1 cellular context compared by ENCODE assay signal in genomic region chr1:234760303-234760723, GRCh38.
A peak's percentile ranks its signal among the peaks of the same experiment; 100 is the strongest.
TF ChIP-seq lines count a peak whose summit lies in the region.

No MANE protein-coding gene starts in this region.

TF ChIP-seq in WTC11, 78 proteins besides CTCF, POLR2A, EP300 and RAD21 (continued from another document):
- TF ChIP-seq ZBTB43 (CRISPR knock-in tag; IDR thresholded peaks at IDR 0.05) (no peak), HMGXB4 (CRISPR knock-in tag; IDR thresholded peaks at IDR 0.05) (no peak), ZBTB21 (CRISPR knock-in tag; IDR thresholded peaks at IDR 0.05; ENCODE audit: borderline replicate concordance) (no peak), NR2C2 (CRISPR knock-in tag; IDR thresholded peaks at IDR 0.05) (no peak), SMAD3 (CRISPR knock-in tag; IDR thresholded peaks at IDR 0.05; ENCODE audit: borderline replicate concordance) (no peak), FOXJ3 (CRISPR knock-in tag; IDR thresholded peaks at IDR 0.05; ENCODE audit: borderline replicate concordance) (0 out of 2 replicates have a peak, but pooled peaks have one; percentile 53), RORB (CRISPR knock-in tag; IDR thresholded peaks at IDR 0.05) (no peak), TEAD4 (CRISPR knock-in tag; IDR thresholded peaks at IDR 0.05) (no peak), ZNF317 (CRISPR knock-in tag; IDR thresholded peaks at IDR 0.05; ENCODE audit: borderline replicate concordance, low read depth) (no peak), ELF4 (CRISPR knock-in tag; IDR thresholded peaks at IDR 0.05; ENCODE audit: low read depth) (no peak), IRF1 (CRISPR knock-in tag; IDR thresholded peaks at IDR 0.05) (no peak)
- TF ChIP-seq, protein P1, sequence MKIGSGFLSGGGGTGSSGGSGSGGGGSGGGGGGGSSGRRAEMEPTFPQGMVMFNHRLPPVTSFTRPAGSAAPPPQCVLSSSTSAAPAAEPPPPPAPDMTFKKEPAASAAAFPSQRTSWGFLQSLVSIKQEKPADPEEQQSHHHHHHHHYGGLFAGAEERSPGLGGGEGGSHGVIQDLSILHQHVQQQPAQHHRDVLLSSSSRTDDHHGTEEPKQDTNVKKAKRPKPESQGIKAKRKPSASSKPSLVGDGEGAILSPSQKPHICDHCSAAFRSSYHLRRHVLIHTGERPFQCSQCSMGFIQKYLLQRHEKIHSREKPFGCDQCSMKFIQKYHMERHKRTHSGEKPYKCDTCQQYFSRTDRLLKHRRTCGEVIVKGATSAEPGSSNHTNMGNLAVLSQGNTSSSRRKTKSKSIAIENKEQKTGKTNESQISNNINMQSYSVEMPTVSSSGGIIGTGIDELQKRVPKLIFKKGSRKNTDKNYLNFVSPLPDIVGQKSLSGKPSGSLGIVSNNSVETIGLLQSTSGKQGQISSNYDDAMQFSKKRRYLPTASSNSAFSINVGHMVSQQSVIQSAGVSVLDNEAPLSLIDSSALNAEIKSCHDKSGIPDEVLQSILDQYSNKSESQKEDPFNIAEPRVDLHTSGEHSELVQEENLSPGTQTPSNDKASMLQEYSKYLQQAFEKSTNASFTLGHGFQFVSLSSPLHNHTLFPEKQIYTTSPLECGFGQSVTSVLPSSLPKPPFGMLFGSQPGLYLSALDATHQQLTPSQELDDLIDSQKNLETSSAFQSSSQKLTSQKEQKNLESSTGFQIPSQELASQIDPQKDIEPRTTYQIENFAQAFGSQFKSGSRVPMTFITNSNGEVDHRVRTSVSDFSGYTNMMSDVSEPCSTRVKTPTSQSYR (CRISPR knock-in tag; IDR thresholded peaks at IDR 0.05), result peak; percentile 97
- TF ChIP-seq, protein P2, sequence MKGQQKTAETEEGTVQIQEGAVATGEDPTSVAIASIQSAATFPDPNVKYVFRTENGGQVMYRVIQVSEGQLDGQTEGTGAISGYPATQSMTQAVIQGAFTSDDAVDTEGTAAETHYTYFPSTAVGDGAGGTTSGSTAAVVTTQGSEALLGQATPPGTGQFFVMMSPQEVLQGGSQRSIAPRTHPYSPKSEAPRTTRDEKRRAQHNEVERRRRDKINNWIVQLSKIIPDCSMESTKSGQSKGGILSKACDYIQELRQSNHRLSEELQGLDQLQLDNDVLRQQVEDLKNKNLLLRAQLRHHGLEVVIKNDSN (CRISPR knock-in tag; IDR thresholded peaks at IDR 0.05), result no peak
- TF ChIP-seq, protein P3, sequence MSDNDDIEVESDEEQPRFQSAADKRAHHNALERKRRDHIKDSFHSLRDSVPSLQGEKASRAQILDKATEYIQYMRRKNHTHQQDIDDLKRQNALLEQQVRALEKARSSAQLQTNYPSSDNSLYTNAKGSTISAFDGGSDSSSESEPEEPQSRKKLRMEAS (CRISPR knock-in tag; IDR thresholded peaks at IDR 0.05), result peak; percentile 46; the same call in 1 of the 2 replicates
- TF ChIP-seq, protein P4, sequence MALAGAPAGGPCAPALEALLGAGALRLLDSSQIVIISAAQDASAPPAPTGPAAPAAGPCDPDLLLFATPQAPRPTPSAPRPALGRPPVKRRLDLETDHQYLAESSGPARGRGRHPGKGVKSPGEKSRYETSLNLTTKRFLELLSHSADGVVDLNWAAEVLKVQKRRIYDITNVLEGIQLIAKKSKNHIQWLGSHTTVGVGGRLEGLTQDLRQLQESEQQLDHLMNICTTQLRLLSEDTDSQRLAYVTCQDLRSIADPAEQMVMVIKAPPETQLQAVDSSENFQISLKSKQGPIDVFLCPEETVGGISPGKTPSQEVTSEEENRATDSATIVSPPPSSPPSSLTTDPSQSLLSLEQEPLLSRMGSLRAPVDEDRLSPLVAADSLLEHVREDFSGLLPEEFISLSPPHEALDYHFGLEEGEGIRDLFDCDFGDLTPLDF (CRISPR knock-in tag; IDR thresholded peaks at IDR 0.05), result no peak
- TF ChIP-seq, protein P5, sequence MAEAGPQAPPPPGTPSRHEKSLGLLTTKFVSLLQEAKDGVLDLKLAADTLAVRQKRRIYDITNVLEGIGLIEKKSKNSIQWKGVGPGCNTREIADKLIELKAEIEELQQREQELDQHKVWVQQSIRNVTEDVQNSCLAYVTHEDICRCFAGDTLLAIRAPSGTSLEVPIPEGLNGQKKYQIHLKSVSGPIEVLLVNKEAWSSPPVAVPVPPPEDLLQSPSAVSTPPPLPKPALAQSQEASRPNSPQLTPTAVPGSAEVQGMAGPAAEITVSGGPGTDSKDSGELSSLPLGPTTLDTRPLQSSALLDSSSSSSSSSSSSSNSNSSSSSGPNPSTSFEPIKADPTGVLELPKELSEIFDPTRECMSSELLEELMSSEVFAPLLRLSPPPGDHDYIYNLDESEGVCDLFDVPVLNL (CRISPR knock-in tag; IDR thresholded peaks at IDR 0.05; ENCODE audit: borderline replicate concordance, low read depth), result no peak
- TF ChIP-seq, protein P6, sequence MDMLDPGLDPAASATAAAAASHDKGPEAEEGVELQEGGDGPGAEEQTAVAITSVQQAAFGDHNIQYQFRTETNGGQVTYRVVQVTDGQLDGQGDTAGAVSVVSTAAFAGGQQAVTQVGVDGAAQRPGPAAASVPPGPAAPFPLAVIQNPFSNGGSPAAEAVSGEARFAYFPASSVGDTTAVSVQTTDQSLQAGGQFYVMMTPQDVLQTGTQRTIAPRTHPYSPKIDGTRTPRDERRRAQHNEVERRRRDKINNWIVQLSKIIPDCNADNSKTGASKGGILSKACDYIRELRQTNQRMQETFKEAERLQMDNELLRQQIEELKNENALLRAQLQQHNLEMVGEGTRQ (CRISPR knock-in tag; IDR thresholded peaks at IDR 0.05), result no peak
TF ChIP-seq in WTC11: peak in this region for 3.
